27 cellular contexts compared by ENCODE assay signal in the genomic region with DNA sequence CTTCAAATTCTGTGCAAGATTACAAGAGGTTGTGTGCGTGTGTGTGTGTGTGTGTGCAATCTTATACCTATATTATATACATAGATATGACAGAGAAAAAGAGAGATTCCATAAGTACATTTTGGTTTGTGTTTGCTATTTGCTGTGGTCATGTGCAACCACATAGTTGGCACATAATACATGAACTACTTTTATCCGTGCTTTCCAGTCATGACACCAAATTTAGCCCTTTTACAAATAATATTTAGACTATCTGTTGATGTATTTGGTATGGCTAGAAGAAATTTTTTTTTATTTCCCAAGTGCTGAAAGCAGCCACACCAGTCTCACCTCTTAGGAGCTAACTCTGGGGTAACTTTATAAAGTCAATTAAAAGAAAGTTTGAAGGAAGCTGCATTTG.
"Had no signal": no experiment of that assay in that cellular context is flagged by ENCODE, and none has a peak within 500 bp of the region (broad histone marks: within the 10 kb centered on the region; RNA-seq: fewer than 3 reads in every experiment).

No MANE protein-coding gene starts in this region.

- H3K4me3 ChIP-seq: adrenal gland, body of pancreas, esophagus muscularis mucosa, heart left ventricle had no signal

- H3K9me3 ChIP-seq: adrenal gland, body of pancreas, esophagus muscularis mucosa had no signal

- H3K4me1 ChIP-seq: adrenal gland, body of pancreas, heart left ventricle had no signal

- H3K27ac ChIP-seq: adrenal gland, body of pancreas, esophagus muscularis mucosa, heart left ventricle had no signal

- H3K36me3 ChIP-seq: adrenal gland, esophagus muscularis mucosa, heart left ventricle had no signal

- DNase-seq: activated CD4-positive, alpha-beta memory T cell treated with anti-CD3 and anti-CD28 coated beads for 36 hours; activated CD4-positive, alpha-beta T cell treated with anti-CD3 and anti-CD28 coated beads for 36 hours; activated CD4-positive, alpha-beta T cell treated with anti-CD3 and anti-CD28 coated beads, Interleukin-2, amount 10 ng/mL, durations not matched to agents 24 days and 14 days; activated CD4-positive, CD25-positive, alpha-beta regulatory T cell; activated CD4-positive, CD25-positive, alpha-beta regulatory T cell treated with anti-CD3 and anti-CD28 coated beads, Interleukin-2, amount 50 U/mL, for 72 hours; activated CD8-positive, alpha-beta memory T cell treated with anti-CD3 and anti-CD28 coated beads, Interleukin-2, amount 10 ng/mL, durations not matched to agents 7 days and 5 days; activated CD8-positive, alpha-beta memory T cell treated with anti-CD3 and anti-CD28 coated beads, Interleukin-2, amount 50 U/mL, for 4 hours; activated CD8-positive, alpha-beta T cell treated with anti-CD3 and anti-CD28 coated beads, Interleukin-2, amount 10 ng/mL, durations not matched to agents 7 days and 5 days; activated effector memory CD4-positive, alpha-beta T cell treated with anti-CD3 and anti-CD28 coated beads, Interleukin-2, amount 50 U/mL, for 16 hours; activated naive CD4-positive, alpha-beta T cell treated with anti-CD3 and anti-CD28 coated beads for 36 hours; activated naive CD8-positive, alpha-beta T cell treated with anti-CD3 and anti-CD28 coated beads for 36 hours; activated naive CD8-positive, alpha-beta T cell treated with anti-CD3 and anti-CD28 coated beads, Interleukin-2, amount 50 U/mL, for 24 hours; activated T-cell treated with anti-CD3 and anti-CD28 coated beads, Interleukin-2, amount 50 U/mL, for 1 hour; activated T-cell treated with anti-CD3 and anti-CD28 coated beads, Interleukin-2, amount 50 U/mL, for 48 hours; adrenal gland; aorta; body of pancreas; cortex of kidney; dermis blood vessel endothelial cell; effector CD4-positive, alpha-beta T cell; effector memory CD8-positive, alpha-beta T cell; erythroblast; foreskin fibroblast; glutamatergic neuron; heart left ventricle; T-helper 2 cell had no signal

- ATAC-seq: activated CD4-positive, alpha-beta T cell treated with anti-CD3 and anti-CD28 coated beads for 36 hours; activated CD8-positive, alpha-beta memory T cell treated with anti-CD3 and anti-CD28 coated beads, Interleukin-2, amount 10 ng/mL, durations not matched to agents 7 days and 5 days; activated CD8-positive, alpha-beta T cell treated with anti-CD3 and anti-CD28 coated beads, Interleukin-2, amount 10 ng/mL, durations not matched to agents 7 days and 5 days; activated naive CD8-positive, alpha-beta T cell treated with anti-CD3 and anti-CD28 coated beads, Interleukin-2, amount 50 U/mL, for 24 hours; body of pancreas; effector memory CD8-positive, alpha-beta T cell; heart left ventricle had no signal

- H3K27me3 ChIP-seq: adrenal gland, body of pancreas, esophagus muscularis mucosa had no signal
